In the genomic region with DNA sequence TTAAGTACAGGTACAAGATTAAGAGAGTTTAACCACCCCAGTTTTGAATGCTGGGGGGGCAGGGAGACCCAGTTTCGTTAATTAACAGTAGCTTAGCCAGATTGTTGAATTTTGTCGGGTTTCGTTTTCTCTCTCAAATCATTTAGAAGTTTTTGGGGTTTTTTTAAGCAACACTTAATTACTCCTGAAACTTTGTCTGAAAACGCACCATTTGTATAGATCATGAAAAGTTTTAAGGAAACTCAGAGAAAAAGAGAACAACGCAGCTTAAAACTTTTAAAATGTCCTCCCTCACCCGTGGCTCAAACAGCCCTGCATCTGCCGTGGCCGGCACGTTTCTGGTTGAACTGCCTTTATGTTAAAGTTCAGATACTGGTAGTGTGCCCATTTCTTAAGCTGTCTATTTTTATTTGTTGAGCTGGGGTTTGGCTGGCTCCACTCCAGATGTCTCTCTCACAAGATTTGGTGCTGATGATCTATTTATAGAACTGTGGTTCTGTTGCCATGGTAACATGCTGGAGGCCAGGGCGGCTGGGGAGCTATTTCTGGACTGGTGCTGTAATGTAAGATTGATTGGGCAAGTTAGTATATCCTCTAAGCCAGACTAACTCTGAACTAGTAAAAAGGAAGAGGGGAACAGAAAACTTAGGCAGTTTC, we compare ENCODE assay signal across 8 cellular contexts. TPM values are rescaled to one million over a fixed set of nuclear protein-coding genes. Genes with fewer than 3 reads are reported as not detected.
DNase-seq lines count a peak whose midpoint lies in the region; ATAC-seq, FAIRE-seq and TF ChIP-seq lines count a peak whose summit lies in the region.

No MANE protein-coding gene starts in this region.

- TF ChIP-seq CTCF in CD8-positive, alpha-beta T cell (IDR thresholded peaks at IDR 0.05) = no peak
- TF ChIP-seq CTCF in epithelial cell of proximal tubule (conservative IDR thresholded peaks at IDR 0.05; ENCODE audit: low read depth, low read length) = no peak

- no peaks in the 10 kb centered on the region for H3K9me3 Mint-ChIP-seq in CD8-positive, alpha-beta T cell

- H3K27me3 Mint-ChIP-seq in CD8-positive, alpha-beta T cell (ENCODE audit: low read depth) = no peaks in the 10 kb centered on the region

- intact Hi-C loops in CD8-positive, alpha-beta T cell (cut with DNase I, micrococcal nuclease) = loop anchor here (1.0 to 2.0 kb wide), 2 partner anchors 14 to 15 kb away; no protein-coding TSS in a partner anchor

- no peaks in the 10 kb centered on the region for H3K27me3 ChIP-seq in CD8-positive, alpha-beta T cell (ENCODE audit: insufficient read depth, low read length)
- no peaks in the 10 kb centered on the region for H3K27me3 ChIP-seq in muscle layer of duodenum (ENCODE audit: low read depth, low read length)

- H3K36me3 Mint-ChIP-seq in CD8-positive, alpha-beta T cell = peaks cover 88% of the 10 kb centered on the region

- H3K4me3 Mint-ChIP-seq in CD8-positive, alpha-beta T cell = peak overlapping the region; percentile 71

- peaks cover 62% of the 10 kb centered on the region for H3K36me3 ChIP-seq in CD8-positive, alpha-beta T cell (ENCODE audit: insufficient read depth, low read length)
- peaks cover 57 to 67% of the 10 kb centered on the region in 2 donors for H3K36me3 ChIP-seq in muscle layer of duodenum (ENCODE audit: control insufficient read depth in 1 of 2, insufficient read depth in 2 of 2, low read length in 2 of 2)

- H3K4me1 Mint-ChIP-seq in CD8-positive, alpha-beta T cell (ENCODE audit: low read depth) = peaks cover 72% of the 10 kb centered on the region

- peak overlapping the region; percentile 84 for H3K27ac Mint-ChIP-seq in CD8-positive, alpha-beta T cell

- H3K4me1 ChIP-seq in CD8-positive, alpha-beta T cell (ENCODE audit: insufficient read depth, low read length) = peaks cover 38% of the 10 kb centered on the region
- peaks cover 13 to 49% of the 10 kb centered on the region in 2 donors for H3K4me1 ChIP-seq in muscle layer of duodenum (ENCODE audit: control insufficient read depth in 1 of 2, insufficient read depth in 2 of 2, low read length in 2 of 2)

- CTCF ChIA-PET in CD8-positive, alpha-beta T cell (lab: Charles Lee) = interaction anchor here (1.5 kb wide), 1 partner anchor 90 kb away, joined by 3 read pairs; no protein-coding TSS in a partner anchor

- DNase-seq in CD8-positive, alpha-beta T cell = peak; percentile 26 to 70 (median 55)
- peak; percentile 61 for DNase-seq in GM19239 (ENCODE audit: insufficient read length, low spot score)
- DNase-seq in NCI-H526 (lab: John Stamatoyannopoulos, UW) = peak; percentile 72 to 81
- peak; percentile 68 for DNase-seq in activated CD8-positive, alpha-beta memory T cell treated with anti-CD3 and anti-CD28 coated beads for 24 hours
- DNase-seq in epithelial cell of proximal tubule (ENCODE audit: low read depth) = peak; percentile 78
- DNase-seq in superior temporal gyrus (ENCODE audit: extremely low spot score) = peak; percentile 93

- peak overlapping the region; percentile 1 for H3K27ac ChIP-seq in CD8-positive, alpha-beta T cell (ENCODE audit: low read depth, low read length)
- H3K27ac ChIP-seq in muscle layer of duodenum (ENCODE audit: low read length) = peak overlapping the region; percentile 77

- no peaks in the 10 kb centered on the region for H3K9me3 ChIP-seq in CD8-positive, alpha-beta T cell (ENCODE audit: low read length)
- H3K9me3 ChIP-seq in muscle layer of duodenum (ENCODE audit: control insufficient read depth in 1 of 2, low read length in 2 of 2) = no peaks in the 10 kb centered on the region

- ATAC-seq in CD8-positive, alpha-beta T cell = peak; percentile 48
- ATAC-seq in HG03280 (IDR thresholded peaks at IDR 0.05; ENCODE audit: unreplicated experiment) = peak; percentile 80

- FAIRE-seq in GM19239 (lab: Jason Lieb, UNC) = peak; percentile 91

- POLR2A ChIA-PET in CD8-positive, alpha-beta T cell (lab: Charles Lee) = interaction anchor here (0.6 to 3.9 kb wide), 8 partner anchors 10 to 1509 kb away, joined by 3 to 16 read pairs (median 3); a partner anchor contains a TSS

- H3K4me3 ChIP-seq in CD8-positive, alpha-beta T cell (ENCODE audit: low read depth, low read length) = no peak overlapping the region
- H3K4me3 ChIP-seq in epithelial cell of proximal tubule (ENCODE audit: low read depth, low read length) (no peak overlapping the region), muscle layer of duodenum (ENCODE audit: low read depth in 1 of 2, low read length in 2 of 2) (peak overlapping the region; percentile 12 to 21)

RNA-seq across cellular contexts. Expression of a gene that starts 55.1 kb away (rescaled TPM):
- total RNA-seq in CD8-positive, alpha-beta T cell = 1,000 to 10,000 TPM; 1,064 to 1,097 TPM
- 492 and 828 TPM in 2 replicates for total RNA-seq in epithelial cell of proximal tubule

RNA-seq across cellular contexts. Expression of a gene that starts 56.9 kb away (rescaled TPM):
- under 1 TPM in 1 of 2 experiments, not detected in 1; 0.28 TPM for total RNA-seq in CD8-positive, alpha-beta T cell
- 0.35 and 0.51 TPM in 2 replicates for total RNA-seq in epithelial cell of proximal tubule

Comparison
In these comparisons a context has a peak if more than half of its experiments do, and no peak if none do; other contexts are left out.
1. H3K4me3 ChIP-seq: peak in muscle layer of duodenum (2 of 2); none in CD8-positive, alpha-beta T cell (single experiment) and epithelial cell of proximal tubule (single experiment).
2. Peak in every context shown above with its lines, with median percentiles within 50 percentile points of each other: DNase-seq.